1 cellular context compared by ENCODE assay signal in genomic region chr15:79657722-79658121, GRCh38.
TF ChIP-seq lines count a peak whose summit lies in the region.

No MANE protein-coding gene starts in this region.

TF ChIP-seq in liver, 16 proteins besides CTCF, POLR2A, EP300 and RAD21 (continued from another document):
- TF ChIP-seq REST (IDR thresholded peaks at IDR 0.05) (peak; percentile 75), YY1 (IDR thresholded peaks at IDR 0.05) (peak; percentile 87), TAF1 (conservative IDR thresholded peaks at IDR 0.05) (no peak), ZBTB33 (IDR thresholded peaks at IDR 0.05) (peak; percentile 73), GABPA (IDR thresholded peaks at IDR 0.05 in 1 of 2, conservative IDR thresholded peaks at IDR 0.05 in 1 of 2) (peak in 1 of 2 donors; percentile 19), HNF4G (IDR thresholded peaks at IDR 0.05) (no peak), SP1 (IDR thresholded peaks at IDR 0.05) (peak; percentile 82), JUND (IDR thresholded peaks at IDR 0.05) (peak; percentile 21 to 78), NR2F2 (IDR thresholded peaks at IDR 0.05) (no peak), FOXA1 (IDR thresholded peaks at IDR 0.05) (peak; percentile 95), HNF4A (conservative IDR thresholded peaks at IDR 0.05) (peak; percentile 72 to 74), RXRA (IDR thresholded peaks at IDR 0.05) (peak; percentile 66 to 86), EGR1 (IDR thresholded peaks at IDR 0.05; ENCODE audit: low read depth in 2 of 2) (no peak), FOXA2 (IDR thresholded peaks at IDR 0.05) (peak; percentile 97)
- TF ChIP-seq, protein P1, sequence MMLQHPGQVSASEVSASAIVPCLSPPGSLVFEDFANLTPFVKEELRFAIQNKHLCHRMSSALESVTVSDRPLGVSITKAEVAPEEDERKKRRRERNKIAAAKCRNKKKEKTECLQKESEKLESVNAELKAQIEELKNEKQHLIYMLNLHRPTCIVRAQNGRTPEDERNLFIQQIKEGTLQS (IDR thresholded peaks at IDR 0.05), result peak; percentile 59
